ENCODE assay signal across 1 cellular context in the genomic region with DNA sequence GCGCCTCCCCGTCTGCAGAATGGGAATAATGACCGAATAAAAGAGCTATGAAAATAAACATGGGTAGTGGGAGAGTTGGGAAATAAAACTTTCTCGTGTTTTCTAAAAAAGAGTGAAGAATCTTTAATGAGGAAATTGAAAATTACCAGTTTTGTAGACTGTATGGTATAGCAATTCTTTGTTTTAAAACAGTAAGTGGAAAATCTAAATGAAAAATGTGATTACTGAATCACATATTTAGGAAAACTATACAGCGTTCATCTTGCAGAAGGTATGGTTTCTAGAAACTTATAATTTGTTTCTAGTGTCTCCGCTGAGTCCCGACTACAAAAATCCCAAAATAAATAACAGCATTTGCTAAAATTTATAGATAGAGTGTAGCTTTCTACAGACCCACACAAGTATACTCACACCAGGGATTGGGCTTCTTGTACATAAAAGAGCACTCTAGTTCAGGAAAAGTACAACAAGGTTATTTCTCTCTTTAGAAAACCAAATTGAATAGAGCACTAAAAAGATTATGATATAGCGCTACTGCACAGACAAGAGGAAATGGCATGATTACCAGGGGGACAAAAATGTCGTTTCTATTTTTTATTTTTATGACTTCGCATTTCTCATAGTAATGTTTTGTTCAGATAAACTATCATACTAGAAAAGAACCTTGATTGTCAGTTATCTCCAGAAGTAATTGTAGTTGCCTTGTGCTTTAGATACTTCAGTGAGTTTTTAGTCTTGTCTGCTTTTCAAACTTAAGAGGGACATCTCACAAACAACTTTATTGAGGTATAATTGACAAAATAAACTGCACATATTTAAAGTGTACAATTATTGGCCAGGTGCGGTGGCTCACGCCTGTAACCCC.
A peak's percentile ranks its signal among the peaks of the same experiment; 100 is the strongest.
TF ChIP-seq lines count a peak whose summit lies in the region.

No MANE protein-coding gene starts in this region.

TF ChIP-seq in GM12878, 131 proteins besides CTCF, POLR2A, EP300 and RAD21 (continued from another document and continues in another):
- TF ChIP-seq, protein P1, sequence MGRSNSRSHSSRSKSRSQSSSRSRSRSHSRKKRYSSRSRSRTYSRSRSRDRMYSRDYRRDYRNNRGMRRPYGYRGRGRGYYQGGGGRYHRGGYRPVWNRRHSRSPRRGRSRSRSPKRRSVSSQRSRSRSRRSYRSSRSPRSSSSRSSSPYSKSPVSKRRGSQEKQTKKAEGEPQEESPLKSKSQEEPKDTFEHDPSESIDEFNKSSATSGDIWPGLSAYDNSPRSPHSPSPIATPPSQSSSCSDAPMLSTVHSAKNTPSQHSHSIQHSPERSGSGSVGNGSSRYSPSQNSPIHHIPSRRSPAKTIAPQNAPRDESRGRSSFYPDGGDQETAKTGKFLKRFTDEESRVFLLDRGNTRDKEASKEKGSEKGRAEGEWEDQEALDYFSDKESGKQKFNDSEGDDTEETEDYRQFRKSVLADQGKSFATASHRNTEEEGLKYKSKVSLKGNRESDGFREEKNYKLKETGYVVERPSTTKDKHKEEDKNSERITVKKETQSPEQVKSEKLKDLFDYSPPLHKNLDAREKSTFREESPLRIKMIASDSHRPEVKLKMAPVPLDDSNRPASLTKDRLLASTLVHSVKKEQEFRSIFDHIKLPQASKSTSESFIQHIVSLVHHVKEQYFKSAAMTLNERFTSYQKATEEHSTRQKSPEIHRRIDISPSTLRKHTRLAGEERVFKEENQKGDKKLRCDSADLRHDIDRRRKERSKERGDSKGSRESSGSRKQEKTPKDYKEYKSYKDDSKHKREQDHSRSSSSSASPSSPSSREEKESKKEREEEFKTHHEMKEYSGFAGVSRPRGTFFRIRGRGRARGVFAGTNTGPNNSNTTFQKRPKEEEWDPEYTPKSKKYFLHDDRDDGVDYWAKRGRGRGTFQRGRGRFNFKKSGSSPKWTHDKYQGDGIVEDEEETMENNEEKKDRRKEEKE (IDR thresholded peaks at IDR 0.05): no peak
- TF ChIP-seq, protein P2, sequence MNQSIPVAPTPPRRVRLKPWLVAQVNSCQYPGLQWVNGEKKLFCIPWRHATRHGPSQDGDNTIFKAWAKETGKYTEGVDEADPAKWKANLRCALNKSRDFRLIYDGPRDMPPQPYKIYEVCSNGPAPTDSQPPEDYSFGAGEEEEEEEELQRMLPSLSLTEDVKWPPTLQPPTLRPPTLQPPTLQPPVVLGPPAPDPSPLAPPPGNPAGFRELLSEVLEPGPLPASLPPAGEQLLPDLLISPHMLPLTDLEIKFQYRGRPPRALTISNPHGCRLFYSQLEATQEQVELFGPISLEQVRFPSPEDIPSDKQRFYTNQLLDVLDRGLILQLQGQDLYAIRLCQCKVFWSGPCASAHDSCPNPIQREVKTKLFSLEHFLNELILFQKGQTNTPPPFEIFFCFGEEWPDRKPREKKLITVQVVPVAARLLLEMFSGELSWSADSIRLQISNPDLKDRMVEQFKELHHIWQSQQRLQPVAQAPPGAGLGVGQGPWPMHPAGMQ (IDR thresholded peaks at IDR 0.05; ENCODE audit: borderline replicate concordance): no peak
- TF ChIP-seq, protein P3, sequence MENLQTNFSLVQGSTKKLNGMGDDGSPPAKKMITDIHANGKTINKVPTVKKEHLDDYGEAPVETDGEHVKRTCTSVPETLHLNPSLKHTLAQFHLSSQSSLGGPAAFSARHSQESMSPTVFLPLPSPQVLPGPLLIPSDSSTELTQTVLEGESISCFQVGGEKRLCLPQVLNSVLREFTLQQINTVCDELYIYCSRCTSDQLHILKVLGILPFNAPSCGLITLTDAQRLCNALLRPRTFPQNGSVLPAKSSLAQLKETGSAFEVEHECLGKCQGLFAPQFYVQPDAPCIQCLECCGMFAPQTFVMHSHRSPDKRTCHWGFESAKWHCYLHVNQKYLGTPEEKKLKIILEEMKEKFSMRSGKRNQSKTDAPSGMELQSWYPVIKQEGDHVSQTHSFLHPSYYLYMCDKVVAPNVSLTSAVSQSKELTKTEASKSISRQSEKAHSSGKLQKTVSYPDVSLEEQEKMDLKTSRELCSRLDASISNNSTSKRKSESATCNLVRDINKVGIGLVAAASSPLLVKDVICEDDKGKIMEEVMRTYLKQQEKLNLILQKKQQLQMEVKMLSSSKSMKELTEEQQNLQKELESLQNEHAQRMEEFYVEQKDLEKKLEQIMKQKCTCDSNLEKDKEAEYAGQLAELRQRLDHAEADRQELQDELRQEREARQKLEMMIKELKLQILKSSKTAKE (IDR thresholded peaks at IDR 0.05; ENCODE audit: low read depth, poor library complexity, severe bottlenecking): peak; percentile 51
- TF ChIP-seq NFIC (IDR thresholded peaks at IDR 0.05; ENCODE audit: low read depth, low read length) (peak; percentile 52; the same call in 1 of the 2 replicates), CBFB (IDR thresholded peaks at IDR 0.05; ENCODE audit: low read depth) (no peak), NFXL1 (IDR thresholded peaks at IDR 0.05; ENCODE audit: borderline replicate concordance) (no peak), MYB (IDR thresholded peaks at IDR 0.05; ENCODE audit: borderline replicate concordance, low read depth, low read length) (no peak), PAX5 (IDR thresholded peaks at IDR 0.05; ENCODE audit: borderline replicate concordance, low read depth, low read length) (no peak), GATAD2B (conservative IDR thresholded peaks at IDR 0.05; ENCODE audit: low read depth) (no peak), YY1 (IDR thresholded peaks at IDR 0.05; ENCODE audit: low read depth, low read length) (no peak), MYC (IDR thresholded peaks at IDR 0.05; ENCODE audit: insufficient read depth, insufficient read length, insufficient replicate concordance, low read length, severe bottlenecking) (no peak), FOXM1 (IDR thresholded peaks at IDR 0.05; ENCODE audit: low read depth, low read length) (peak; percentile 40; the same call in 1 of the 2 replicates), SREBF1 (IDR thresholded peaks at IDR 0.05; ENCODE audit: low read length) (no peak), SIX5 (IDR thresholded peaks at IDR 0.05; ENCODE audit: low read depth, low read length, severe bottlenecking) (no peak), MEF2B (IDR thresholded peaks at IDR 0.05; ENCODE audit: partially characterized antibody, poor library complexity, severe bottlenecking) (no peak), PAX8 (IDR thresholded peaks at IDR 0.05) (0 out of 2 replicates have a peak, but pooled peaks have one; percentile 17), EED (IDR thresholded peaks at IDR 0.05; ENCODE audit: low read depth) (no peak), NBN (IDR thresholded peaks at IDR 0.05) (peak; percentile 70; the same call in 1 of the 2 replicates), KAT2A (conservative IDR thresholded peaks at IDR 0.05; ENCODE audit: control insufficient read depth, low read depth, low read length) (no peak), CEBPB (IDR thresholded peaks at IDR 0.05; ENCODE audit: borderline replicate concordance in 1 of 2, low read depth in 2 of 2, low read length in 2 of 2) (no peak), SUZ12 (IDR thresholded peaks at IDR 0.05; ENCODE audit: unreplicated experiment) (no peak), NR2C1 (IDR thresholded peaks at IDR 0.05) (no peak), POLR2AphosphoS2 (IDR thresholded peaks at IDR 0.05; ENCODE audit: low read depth, low read length) (no peak), RCOR1 (conservative IDR thresholded peaks at IDR 0.05; ENCODE audit: low read depth, low read length) (no peak), SP1 (IDR thresholded peaks at IDR 0.05; ENCODE audit: low read depth, low read length) (no peak)
- TF ChIP-seq, protein P4, sequence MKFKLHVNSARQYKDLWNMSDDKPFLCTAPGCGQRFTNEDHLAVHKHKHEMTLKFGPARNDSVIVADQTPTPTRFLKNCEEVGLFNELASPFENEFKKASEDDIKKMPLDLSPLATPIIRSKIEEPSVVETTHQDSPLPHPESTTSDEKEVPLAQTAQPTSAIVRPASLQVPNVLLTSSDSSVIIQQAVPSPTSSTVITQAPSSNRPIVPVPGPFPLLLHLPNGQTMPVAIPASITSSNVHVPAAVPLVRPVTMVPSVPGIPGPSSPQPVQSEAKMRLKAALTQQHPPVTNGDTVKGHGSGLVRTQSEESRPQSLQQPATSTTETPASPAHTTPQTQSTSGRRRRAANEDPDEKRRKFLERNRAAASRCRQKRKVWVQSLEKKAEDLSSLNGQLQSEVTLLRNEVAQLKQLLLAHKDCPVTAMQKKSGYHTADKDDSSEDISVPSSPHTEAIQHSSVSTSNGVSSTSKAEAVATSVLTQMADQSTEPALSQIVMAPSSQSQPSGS (IDR thresholded peaks at IDR 0.05; ENCODE audit: low read length): peak; percentile 21; the same call in 1 of the 2 replicates
- TF ChIP-seq, protein P5, sequence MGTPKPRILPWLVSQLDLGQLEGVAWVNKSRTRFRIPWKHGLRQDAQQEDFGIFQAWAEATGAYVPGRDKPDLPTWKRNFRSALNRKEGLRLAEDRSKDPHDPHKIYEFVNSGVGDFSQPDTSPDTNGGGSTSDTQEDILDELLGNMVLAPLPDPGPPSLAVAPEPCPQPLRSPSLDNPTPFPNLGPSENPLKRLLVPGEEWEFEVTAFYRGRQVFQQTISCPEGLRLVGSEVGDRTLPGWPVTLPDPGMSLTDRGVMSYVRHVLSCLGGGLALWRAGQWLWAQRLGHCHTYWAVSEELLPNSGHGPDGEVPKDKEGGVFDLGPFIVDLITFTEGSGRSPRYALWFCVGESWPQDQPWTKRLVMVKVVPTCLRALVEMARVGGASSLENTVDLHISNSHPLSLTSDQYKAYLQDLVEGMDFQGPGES (IDR thresholded peaks at IDR 0.05): no peak
- TF ChIP-seq, protein P6, sequence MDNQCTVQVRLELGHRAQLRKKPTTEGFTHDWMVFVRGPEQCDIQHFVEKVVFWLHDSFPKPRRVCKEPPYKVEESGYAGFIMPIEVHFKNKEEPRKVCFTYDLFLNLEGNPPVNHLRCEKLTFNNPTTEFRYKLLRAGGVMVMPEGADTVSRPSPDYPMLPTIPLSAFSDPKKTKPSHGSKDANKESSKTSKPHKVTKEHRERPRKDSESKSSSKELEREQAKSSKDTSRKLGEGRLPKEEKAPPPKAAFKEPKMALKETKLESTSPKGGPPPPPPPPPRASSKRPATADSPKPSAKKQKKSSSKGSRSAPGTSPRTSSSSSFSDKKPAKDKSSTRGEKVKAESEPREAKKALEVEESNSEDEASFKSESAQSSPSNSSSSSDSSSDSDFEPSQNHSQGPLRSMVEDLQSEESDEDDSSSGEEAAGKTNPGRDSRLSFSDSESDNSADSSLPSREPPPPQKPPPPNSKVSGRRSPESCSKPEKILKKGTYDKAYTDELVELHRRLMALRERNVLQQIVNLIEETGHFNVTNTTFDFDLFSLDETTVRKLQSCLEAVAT (IDR thresholded peaks at IDR 0.05): peak; percentile 82; the same call in 1 of the 2 replicates
- TF ChIP-seq, protein P7, sequence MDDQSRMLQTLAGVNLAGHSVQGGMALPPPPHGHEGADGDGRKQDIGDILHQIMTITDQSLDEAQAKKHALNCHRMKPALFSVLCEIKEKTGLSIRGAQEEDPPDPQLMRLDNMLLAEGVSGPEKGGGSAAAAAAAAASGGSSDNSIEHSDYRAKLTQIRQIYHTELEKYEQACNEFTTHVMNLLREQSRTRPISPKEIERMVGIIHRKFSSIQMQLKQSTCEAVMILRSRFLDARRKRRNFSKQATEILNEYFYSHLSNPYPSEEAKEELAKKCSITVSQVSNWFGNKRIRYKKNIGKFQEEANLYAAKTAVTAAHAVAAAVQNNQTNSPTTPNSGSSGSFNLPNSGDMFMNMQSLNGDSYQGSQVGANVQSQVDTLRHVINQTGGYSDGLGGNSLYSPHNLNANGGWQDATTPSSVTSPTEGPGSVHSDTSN (IDR thresholded peaks at IDR 0.05; ENCODE audit: insufficient replicate concordance, low read depth, low read length): no peak
- TF ChIP-seq, protein P8, sequence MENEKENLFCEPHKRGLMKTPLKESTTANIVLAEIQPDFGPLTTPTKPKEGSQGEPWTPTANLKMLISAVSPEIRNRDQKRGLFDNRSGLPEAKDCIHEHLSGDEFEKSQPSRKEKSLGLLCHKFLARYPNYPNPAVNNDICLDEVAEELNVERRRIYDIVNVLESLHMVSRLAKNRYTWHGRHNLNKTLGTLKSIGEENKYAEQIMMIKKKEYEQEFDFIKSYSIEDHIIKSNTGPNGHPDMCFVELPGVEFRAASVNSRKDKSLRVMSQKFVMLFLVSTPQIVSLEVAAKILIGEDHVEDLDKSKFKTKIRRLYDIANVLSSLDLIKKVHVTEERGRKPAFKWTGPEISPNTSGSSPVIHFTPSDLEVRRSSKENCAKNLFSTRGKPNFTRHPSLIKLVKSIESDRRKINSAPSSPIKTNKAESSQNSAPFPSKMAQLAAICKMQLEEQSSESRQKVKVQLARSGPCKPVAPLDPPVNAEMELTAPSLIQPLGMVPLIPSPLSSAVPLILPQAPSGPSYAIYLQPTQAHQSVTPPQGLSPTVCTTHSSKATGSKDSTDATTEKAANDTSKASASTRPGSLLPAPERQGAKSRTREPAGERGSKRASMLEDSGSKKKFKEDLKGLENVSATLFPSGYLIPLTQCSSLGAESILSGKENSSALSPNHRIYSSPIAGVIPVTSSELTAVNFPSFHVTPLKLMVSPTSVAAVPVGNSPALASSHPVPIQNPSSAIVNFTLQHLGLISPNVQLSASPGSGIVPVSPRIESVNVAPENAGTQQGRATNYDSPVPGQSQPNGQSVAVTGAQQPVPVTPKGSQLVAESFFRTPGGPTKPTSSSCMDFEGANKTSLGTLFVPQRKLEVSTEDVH (IDR thresholded peaks at IDR 0.05; ENCODE audit: low read depth, partially characterized antibody): no peak
- TF ChIP-seq, protein P9, sequence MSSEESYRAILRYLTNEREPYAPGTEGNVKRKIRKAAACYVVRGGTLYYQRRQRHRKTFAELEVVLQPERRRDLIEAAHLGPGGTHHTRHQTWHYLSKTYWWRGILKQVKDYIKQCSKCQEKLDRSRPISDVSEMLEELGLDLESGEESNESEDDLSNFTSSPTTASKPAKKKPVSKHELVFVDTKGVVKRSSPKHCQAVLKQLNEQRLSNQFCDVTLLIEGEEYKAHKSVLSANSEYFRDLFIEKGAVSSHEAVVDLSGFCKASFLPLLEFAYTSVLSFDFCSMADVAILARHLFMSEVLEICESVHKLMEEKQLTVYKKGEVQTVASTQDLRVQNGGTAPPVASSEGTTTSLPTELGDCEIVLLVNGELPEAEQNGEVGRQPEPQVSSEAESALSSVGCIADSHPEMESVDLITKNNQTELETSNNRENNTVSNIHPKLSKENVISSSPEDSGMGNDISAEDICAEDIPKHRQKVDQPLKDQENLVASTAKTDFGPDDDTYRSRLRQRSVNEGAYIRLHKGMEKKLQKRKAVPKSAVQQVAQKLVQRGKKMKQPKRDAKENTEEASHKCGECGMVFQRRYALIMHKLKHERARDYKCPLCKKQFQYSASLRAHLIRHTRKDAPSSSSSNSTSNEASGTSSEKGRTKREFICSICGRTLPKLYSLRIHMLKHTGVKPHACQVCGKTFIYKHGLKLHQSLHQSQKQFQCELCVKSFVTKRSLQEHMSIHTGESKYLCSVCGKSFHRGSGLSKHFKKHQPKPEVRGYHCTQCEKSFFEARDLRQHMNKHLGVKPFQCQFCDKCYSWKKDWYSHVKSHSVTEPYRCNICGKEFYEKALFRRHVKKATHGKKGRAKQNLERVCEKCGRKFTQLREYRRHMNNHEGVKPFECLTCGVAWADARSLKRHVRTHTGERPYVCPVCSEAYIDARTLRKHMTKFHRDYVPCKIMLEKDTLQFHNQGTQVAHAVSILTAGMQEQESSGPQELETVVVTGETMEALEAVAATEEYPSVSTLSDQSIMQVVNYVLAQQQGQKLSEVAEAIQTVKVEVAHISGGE (CRISPR knock-in tag; IDR thresholded peaks at IDR 0.05): no peak
- TF ChIP-seq, protein P10, sequence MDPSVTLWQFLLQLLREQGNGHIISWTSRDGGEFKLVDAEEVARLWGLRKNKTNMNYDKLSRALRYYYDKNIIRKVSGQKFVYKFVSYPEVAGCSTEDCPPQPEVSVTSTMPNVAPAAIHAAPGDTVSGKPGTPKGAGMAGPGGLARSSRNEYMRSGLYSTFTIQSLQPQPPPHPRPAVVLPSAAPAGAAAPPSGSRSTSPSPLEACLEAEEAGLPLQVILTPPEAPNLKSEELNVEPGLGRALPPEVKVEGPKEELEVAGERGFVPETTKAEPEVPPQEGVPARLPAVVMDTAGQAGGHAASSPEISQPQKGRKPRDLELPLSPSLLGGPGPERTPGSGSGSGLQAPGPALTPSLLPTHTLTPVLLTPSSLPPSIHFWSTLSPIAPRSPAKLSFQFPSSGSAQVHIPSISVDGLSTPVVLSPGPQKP (IDR thresholded peaks at IDR 0.05; ENCODE audit: low read depth, low read length): no peak
